Comparison of ENCODE assay signal across 16 cellular contexts in the genomic region with DNA sequence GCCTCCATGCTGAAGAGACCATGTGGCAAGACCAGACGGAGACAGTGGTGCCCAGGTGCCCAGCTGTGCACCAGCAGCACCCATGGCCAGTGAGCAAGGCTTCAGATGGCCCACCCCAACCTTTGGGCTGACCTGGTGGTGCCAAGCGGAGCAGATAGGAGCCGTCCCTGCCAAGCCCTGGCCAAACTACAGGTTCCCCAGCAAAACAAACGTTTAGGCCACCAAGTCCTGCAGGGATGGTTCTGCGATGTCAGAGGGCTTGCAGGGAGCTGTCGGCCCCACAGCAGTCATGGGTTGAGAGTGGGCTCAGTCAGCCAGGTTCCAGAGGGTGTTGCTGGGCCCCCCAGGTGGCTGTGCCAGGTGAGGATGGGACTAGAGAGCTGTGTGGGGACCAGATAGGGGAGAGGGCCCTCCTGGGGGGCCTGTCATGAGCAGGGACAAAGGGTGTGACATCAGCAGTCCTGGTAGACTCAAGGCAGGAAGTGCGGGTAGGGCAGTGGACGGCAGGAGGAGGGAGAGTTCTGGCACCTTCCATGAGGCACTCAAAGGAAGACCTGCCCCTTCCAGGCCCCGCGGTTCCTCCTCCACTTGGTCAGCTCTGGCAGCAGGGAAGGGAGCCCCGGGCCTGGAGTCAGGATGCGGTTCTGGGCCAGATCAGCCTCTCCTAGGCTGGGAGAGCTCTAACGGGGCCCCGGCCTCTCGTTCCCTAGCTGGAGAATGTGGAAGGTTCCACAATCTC.
"Had no signal": no experiment of that assay in that cellular context is flagged by ENCODE, and none has a peak within 500 bp of the region (broad histone marks: within the 10 kb centered on the region; RNA-seq: fewer than 3 reads in every experiment).

No MANE protein-coding gene starts in this region.

- H3K27ac Mint-ChIP-seq: activated CD4-positive, alpha-beta T cell treated with anti-CD3 and anti-CD28 coated beads, Interleukin-2, amount 10 ng/mL, durations not matched to agents 24 days and 14 days; activated naive CD8-positive, alpha-beta T cell treated with anti-CD3 and anti-CD28 coated beads, Interleukin-2, amount 50 U/mL, for 24 hours; nephron had no signal

- DNase-seq: activated CD4-positive, alpha-beta T cell treated with anti-CD3 and anti-CD28 coated beads, Interleukin-2, amount 10 ng/mL, durations not matched to agents 24 days and 14 days; activated CD8-positive, alpha-beta memory T cell treated with anti-CD3 and anti-CD28 coated beads for 24 hours; activated gamma-delta T cell; activated naive CD8-positive, alpha-beta T cell treated with anti-CD3 and anti-CD28 coated beads, Interleukin-2, amount 50 U/mL, for 24 hours; activated T-cell treated with anti-CD3 and anti-CD28 coated beads for 4 hours; foreskin melanocyte; mammary epithelial cell; ovary; stimulated activated CD4-positive, alpha-beta T cell treated with anti-CD3 and anti-CD28 coated beads, Interleukin-4, amount 100 ng/mL, for 1 hour; stimulated activated CD8-positive, alpha-beta memory T cell treated with anti-CD3 and anti-CD28 coated beads, Interleukin-4, amount 100 ng/mL, for 48 hours; stomach had no signal

- H3K4me1 Mint-ChIP-seq: activated CD4-positive, alpha-beta T cell treated with anti-CD3 and anti-CD28 coated beads, Interleukin-2, amount 10 ng/mL, durations not matched to agents 24 days and 14 days; activated naive CD8-positive, alpha-beta T cell treated with anti-CD3 and anti-CD28 coated beads, Interleukin-2, amount 50 U/mL, for 24 hours had no signal

- ATAC-seq: activated naive CD8-positive, alpha-beta T cell treated with anti-CD3 and anti-CD28 coated beads, Interleukin-2, amount 50 U/mL, for 24 hours; WTC11 had no signal

- H3K27ac ChIP-seq: ascending aorta, heart left ventricle, ovary, stomach, thoracic aorta had no signal

- H3K9me3 Mint-ChIP-seq: activated CD4-positive, alpha-beta T cell treated with anti-CD3 and anti-CD28 coated beads, Interleukin-2, amount 10 ng/mL, durations not matched to agents 24 days and 14 days; WTC11 had no signal

- H3K27me3 Mint-ChIP-seq: activated CD4-positive, alpha-beta T cell treated with anti-CD3 and anti-CD28 coated beads, Interleukin-2, amount 10 ng/mL, durations not matched to agents 24 days and 14 days; activated naive CD8-positive, alpha-beta T cell treated with anti-CD3 and anti-CD28 coated beads, Interleukin-2, amount 50 U/mL, for 24 hours had no signal

- H3K36me3 ChIP-seq: ascending aorta, heart left ventricle, ovary, thoracic aorta had no signal

- H3K9me3 ChIP-seq: ascending aorta, ovary, stomach, thoracic aorta had no signal

- H3K4me3 Mint-ChIP-seq: activated CD4-positive, alpha-beta T cell treated with anti-CD3 and anti-CD28 coated beads, Interleukin-2, amount 10 ng/mL, durations not matched to agents 24 days and 14 days; activated naive CD8-positive, alpha-beta T cell treated with anti-CD3 and anti-CD28 coated beads, Interleukin-2, amount 50 U/mL, for 24 hours; nephron; WTC11 had no signal

- H3K4me3 ChIP-seq: ascending aorta, heart left ventricle, ovary, stomach, thoracic aorta had no signal
